Comparison of ENCODE assay signal across 13 cellular contexts in the genomic region with DNA sequence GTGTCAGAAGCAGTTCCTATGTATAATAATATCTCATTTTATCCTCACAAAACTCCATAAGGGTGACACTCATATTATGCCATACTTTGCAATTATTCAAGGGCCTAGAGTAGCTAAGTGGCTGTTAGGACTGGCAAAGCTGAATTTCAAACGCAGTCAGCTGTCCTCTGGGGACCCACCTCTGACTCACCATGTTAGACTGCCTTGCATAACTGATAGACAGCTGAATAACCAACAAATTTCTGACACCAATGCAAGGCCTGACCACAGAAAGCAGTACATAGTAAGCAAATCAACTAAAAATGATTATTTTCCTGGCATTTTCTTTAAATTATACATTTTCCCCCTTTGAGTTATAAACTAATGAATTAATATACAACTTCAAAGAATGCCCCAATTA.
DNase-seq lines count a peak whose midpoint lies in the region; ATAC-seq and TF ChIP-seq lines count a peak whose summit lies in the region.
"Had no signal": no experiment of that assay in that cellular context is flagged by ENCODE, and none has a peak within 500 bp of the region (broad histone marks: within the 10 kb centered on the region; RNA-seq: fewer than 3 reads in every experiment).

No MANE protein-coding gene starts in this region.

- peaks cover 2% of the 10 kb centered on the region for H3K36me3 Mint-ChIP-seq in T-helper 17 cell (ENCODE audit: low read depth)

- DNase-seq in AG08395 (ENCODE audit: low spot score), result peak; percentile 69
- DNase-seq in HCEC 1CT, result peak; percentile 82
- DNase-seq in T-helper 17 cell, result no peak
- peak; percentile 28 for DNase-seq in left ventricle myocardium inferior
- no peak for DNase-seq in COLO829 (ENCODE audit: low spot score)
- no peak for DNase-seq in testis
- DNase-seq: activated gamma-delta T cell, COR-L47, right lobe of liver had no signal

- no peaks in the 10 kb centered on the region for H3K36me3 ChIP-seq in left ventricle myocardium inferior
- no peaks in the 10 kb centered on the region for H3K36me3 ChIP-seq in testis (ENCODE audit: low read depth, missing control alignments)
- H3K36me3 ChIP-seq: right lobe of liver, tibial artery had no signal

- no peak for TF ChIP-seq POLR2A in testis (IDR thresholded peaks at IDR 0.05)

- H3K4me3 ChIP-seq in left ventricle myocardium inferior (no peak overlapping the region), testis (no peak overlapping the region)
- H3K4me3 ChIP-seq: right lobe of liver, SK-N-MC, tibial artery had no signal

- H3K27ac ChIP-seq in left ventricle myocardium inferior (replicated peaks) (no peak overlapping the region), testis (no peak overlapping the region)
- H3K27ac ChIP-seq: right lobe of liver, SK-N-MC, tibial artery had no signal

- no peaks in the 10 kb centered on the region for H3K27me3 Mint-ChIP-seq in T-helper 17 cell

- H3K9me3 ChIP-seq in T-helper 17 cell (ENCODE audit: control insufficient read depth, low read length, poor library complexity, severe bottlenecking) (no peaks in the 10 kb centered on the region), left ventricle myocardium inferior (replicated peaks) (peaks cover 8% of the 10 kb centered on the region), testis (no peaks in the 10 kb centered on the region)
- H3K9me3 ChIP-seq: right lobe of liver had no signal

- peaks cover 26% of the 10 kb centered on the region for H3K4me1 Mint-ChIP-seq in T-helper 17 cell

- TF ChIP-seq CTCF in left ventricle myocardium inferior (IDR thresholded peaks at IDR 0.05; ENCODE audit: borderline replicate concordance) (no peak), testis (IDR thresholded peaks at IDR 0.05) (no peak)

- WGBS in testis, 2 donors, result 67 to 75% methylated on average over 1 of the region's 1 CpG

- peak; percentile 60 for ATAC-seq in T-helper 17 cell
- no peak for ATAC-seq in HG03196 (IDR thresholded peaks at IDR 0.05; ENCODE audit: unreplicated experiment)
- ATAC-seq in GM21825 (IDR thresholded peaks at IDR 0.05; ENCODE audit: unreplicated experiment), result no peak

- peak overlapping the region; percentile 62 for H3K27ac Mint-ChIP-seq in T-helper 17 cell

- H3K27me3 ChIP-seq in left ventricle myocardium inferior (ENCODE audit: low read depth) (no peaks in the 10 kb centered on the region), testis (no peaks in the 10 kb centered on the region)
- H3K27me3 ChIP-seq: right lobe of liver, tibial artery had no signal

- H3K4me1 ChIP-seq in left ventricle myocardium inferior (peaks cover 16% of the 10 kb centered on the region), testis (no peaks in the 10 kb centered on the region)
- H3K4me1 ChIP-seq: right lobe of liver, tibial artery had no signal

- no peak overlapping the region for H3K4me3 Mint-ChIP-seq in T-helper 17 cell

- intact Hi-C loops in left ventricle myocardium inferior (cut with micrococcal nuclease) (no loop called here), testis (cut with DNase I; ENCODE audit: low total_unique reads) (no loop called here)

Comparison
In these comparisons a context has a peak if more than half of its experiments do, and no peak if none do; other contexts are left out.
1. DNase-seq: peak in AG08395 (single experiment), HCEC 1CT (single experiment) and left ventricle myocardium inferior (single experiment); none in T-helper 17 cell (0 of 3), COLO829 (single experiment) and testis (single experiment).